In genomic region chr7:151185762-151186639, GRCh38 we compare ENCODE assay signal across 17 cellular contexts. TPM values are rescaled to one million over a fixed set of nuclear protein-coding genes. Genes with fewer than 3 reads are reported as not detected.
A peak's percentile ranks its signal among the peaks of the same experiment; 100 is the strongest.
DNase-seq lines count a peak whose midpoint lies in the region; ATAC-seq and TF ChIP-seq lines count a peak whose summit lies in the region.
"Had no signal": no experiment of that assay in that cellular context is flagged by ENCODE, and none has a peak within 500 bp of the region (broad histone marks: within the 10 kb centered on the region; RNA-seq: fewer than 3 reads in every experiment).

No MANE protein-coding gene starts in this region.

- H3K9me3 ChIP-seq in spleen = no peaks in the 10 kb centered on the region
- H3K9me3 ChIP-seq: BLaER1 treated with 17β-estradiol and CSF1 and Interleukin-3, amounts not matched to agents 10 nM and 100 nM had no signal

- no peaks in the 10 kb centered on the region for H3K4me1 ChIP-seq in spleen

- TF ChIP-seq POLR2A in spleen (IDR thresholded peaks at IDR 0.05) = no peak

- H3K36me3 ChIP-seq in spleen = no peaks in the 10 kb centered on the region
- H3K36me3 ChIP-seq: BLaER1 treated with 17β-estradiol and CSF1 and Interleukin-3, amounts not matched to agents 10 nM and 100 nM had no signal

- WGBS in spleen, 5 donors = 70 to 91% (median 87%) methylated on average over 10 to 16 of the region's 16 CpGs

- H3K27ac Mint-ChIP-seq in glutamatergic neuron (ENCODE audit: unreplicated experiment) = no peak overlapping the region

- TF ChIP-seq CTCF in glutamatergic neuron (IDR thresholded peaks at IDR 0.05; ENCODE audit: partially characterized antibody, unreplicated experiment) (no peak), spleen (IDR thresholded peaks at IDR 0.05 in 8 of 11, conservative IDR thresholded peaks at IDR 0.05 in 3 of 11) (no peak)

- no peak overlapping the region for H3K4me3 ChIP-seq in spleen
- H3K4me3 ChIP-seq: BLaER1 treated with 17β-estradiol and CSF1 and Interleukin-3, amounts not matched to agents 10 nM and 100 nM had no signal

- peak; percentile 12 to 31 for ATAC-seq in left cardiac atrium
- ATAC-seq: HCT116 had no signal

- no peaks in the 10 kb centered on the region for H3K36me3 Mint-ChIP-seq in glutamatergic neuron (ENCODE audit: unreplicated experiment)

- peaks cover 7% of the 10 kb centered on the region for H3K4me1 Mint-ChIP-seq in glutamatergic neuron (ENCODE audit: low read depth, unreplicated experiment)

- no peak overlapping the region for H3K4me3 Mint-ChIP-seq in glutamatergic neuron (ENCODE audit: unreplicated experiment)

- intact Hi-C loops in left cardiac atrium (cut with DNase I) (no loop called here), spleen (cut with DNase I; ENCODE audit: low total_unique reads) (no loop called here)

- peaks cover 8% of the 10 kb centered on the region for H3K9me3 Mint-ChIP-seq in glutamatergic neuron (ENCODE audit: unreplicated experiment)

- H3K27ac ChIP-seq in spleen = no peak overlapping the region
- H3K27ac ChIP-seq: BLaER1 treated with 17β-estradiol and CSF1 and Interleukin-3, amounts not matched to agents 10 nM and 100 nM had no signal

- H3K27me3 Mint-ChIP-seq in glutamatergic neuron (ENCODE audit: unreplicated experiment) = peaks cover 4% of the 10 kb centered on the region

- H3K27me3 ChIP-seq in spleen (replicated peaks in 1 of 7) = peaks cover 0 to 7% (median 0%) of the 10 kb centered on the region in 7 donors

- peak; percentile 37 for DNase-seq in glutamatergic neuron
- no peak for DNase-seq in left cardiac atrium
- DNase-seq in mesenteric fat pad (ENCODE audit: low spot score) = peak; percentile 9
- DNase-seq in spleen = peak; percentile 68
- no peak for DNase-seq in NCI-H2081 (lab: John Stamatoyannopoulos, UW)
- no peak for DNase-seq in DMS153 treated with DMSO at 0.1 percent for 48 hours (lab: John Stamatoyannopoulos, UW; ENCODE audit: unreplicated experiment)
- DNase-seq in NCI-H2171 (lab: John Stamatoyannopoulos, UW) = no peak
- DNase-seq: DMS79, GOT3, NCI-H1092 treated with DMSO at 0.1 percent for 48 hours, NCI-H1694 treated with DMSO at 0.1 percent for 48 hours, NCI-H2107, NCI-H345, NCI-H526 had no signal

RNA-seq across cellular contexts. Expression of gene ASB10, which starts 1.0 kb away (rescaled TPM):
- total RNA-seq in glutamatergic neuron (ENCODE audit: unreplicated experiment) (not detected), left cardiac atrium (10 to 100 TPM in 1 of 2 donors, 1 to 10 TPM in 1; 8.2 to 12.8 TPM), mesenteric fat pad (not detected), spleen (not detected)
- not detected for polyA plus RNA-seq in spleen
- total RNA-seq: SK-MEL-5 had no signal

RNA-seq across cellular contexts. Expression of gene GBX1, which starts 18.5 kb away (rescaled TPM):
- total RNA-seq in glutamatergic neuron (ENCODE audit: unreplicated experiment) (not detected), left cardiac atrium (under 1 TPM in 1 of 2 donors, not detected in 1; 0.56 TPM), mesenteric fat pad (not detected), spleen (not detected)
- polyA plus RNA-seq in spleen = not detected
- total RNA-seq: SK-MEL-5 had no signal

RNA-seq across cellular contexts. Expression of gene H2BK1, which starts 24.3 kb away (rescaled TPM):
- total RNA-seq in glutamatergic neuron (ENCODE audit: unreplicated experiment) (not detected), left cardiac atrium (not detected), mesenteric fat pad (not detected), spleen (not detected)
- polyA plus RNA-seq in spleen = under 1 TPM in 1 of 3 donors, not detected in 2; 0.24 TPM
- total RNA-seq: SK-MEL-5 had no signal

RNA-seq across cellular contexts. Expression of gene ABCF2, which starts 41.0 kb away (rescaled TPM):
- 39.1 TPM for total RNA-seq in glutamatergic neuron (ENCODE audit: unreplicated experiment)
- total RNA-seq in left cardiac atrium = 10 to 100 TPM; 21.4 to 33.6 TPM
- total RNA-seq in mesenteric fat pad = 38.1 TPM
- total RNA-seq in spleen = 10 to 100 TPM; 22.7 to 30.0 (median 29.8) TPM
- 10 to 100 TPM in 2 of 3 donors, 1 to 10 TPM in 1; 9.2 to 19.3 (median 12.9) TPM for polyA plus RNA-seq in spleen

RNA-seq across cellular contexts. Expression of gene CHPF2, which starts 46.3 kb away (rescaled TPM):
- 38.1 TPM for total RNA-seq in glutamatergic neuron (ENCODE audit: unreplicated experiment)
- 10 to 100 TPM; 15.0 to 34.5 TPM for total RNA-seq in left cardiac atrium
- total RNA-seq in mesenteric fat pad = 42.1 TPM
- total RNA-seq in spleen = 10 to 100 TPM; 39.9 to 55.4 (median 47.6) TPM
- polyA plus RNA-seq in spleen = 10 to 100 TPM; 16.3 to 30.0 (median 27.8) TPM

Comparison
In these comparisons a context has a peak if more than half of its experiments do, and no peak if none do; other contexts are left out.
1. DNase-seq: peak in glutamatergic neuron (single experiment), mesenteric fat pad (single experiment) and spleen (single experiment); none in left cardiac atrium (single experiment), NCI-H2081 (0 of 2), DMS153 treated with DMSO at 0.1 percent for 48 hours (single experiment) and NCI-H2171 (single experiment).